ENCODE assay signal across 10 cellular contexts in the genomic region with DNA sequence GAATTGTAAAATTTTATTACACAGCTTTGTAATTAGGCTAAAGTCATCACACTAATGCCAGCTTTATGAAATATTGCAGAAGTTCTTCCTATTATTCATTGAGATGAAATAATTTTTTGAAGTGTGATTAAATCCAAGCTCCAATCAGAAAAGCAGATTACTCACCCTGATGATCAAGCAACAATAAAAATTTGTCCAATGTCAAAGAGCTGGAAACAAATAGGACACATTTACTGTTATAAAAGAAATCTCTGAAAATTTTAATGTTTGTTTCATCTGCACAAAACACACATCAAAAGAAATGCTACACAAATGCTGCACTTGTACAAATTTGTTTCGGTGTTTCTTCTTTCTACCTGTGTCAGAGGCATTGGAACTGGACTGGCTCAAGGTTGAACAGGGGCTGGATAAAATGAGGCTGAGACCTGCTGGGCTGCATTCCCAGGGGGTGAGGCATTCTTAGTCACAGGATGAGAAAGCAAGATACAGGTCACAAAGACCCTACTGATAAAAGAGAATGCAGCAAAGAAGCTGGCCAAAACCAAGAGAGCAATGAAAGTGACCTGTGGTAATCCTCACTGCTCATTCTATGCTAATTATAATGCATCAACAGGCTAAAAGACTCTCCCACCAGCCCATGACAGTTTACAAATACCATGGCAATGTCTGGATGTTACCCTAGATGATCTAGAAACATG.
DNase-seq lines count a peak whose midpoint lies in the region; ATAC-seq and TF ChIP-seq lines count a peak whose summit lies in the region.
"Had no signal": no experiment of that assay in that cellular context is flagged by ENCODE, and none has a peak within 500 bp of the region (broad histone marks: within the 10 kb centered on the region; RNA-seq: fewer than 3 reads in every experiment).

No MANE protein-coding gene starts in this region.

- no peaks in the 10 kb centered on the region for H3K27me3 Mint-ChIP-seq in activated naive CD4-positive, alpha-beta T cell treated with anti-CD3 and anti-CD28 coated beads for 36 hours (ENCODE audit: low read depth)

- no peaks in the 10 kb centered on the region for H3K9me3 ChIP-seq in SK-N-SH

- peaks cover 0 to 5% of the 10 kb centered on the region in 2 experiments; a peak in 1 of 4 replicates for H3K4me1 ChIP-seq in SK-N-SH (ENCODE audit: control insufficient read depth in 1 of 2, insufficient read depth in 2 of 2, low read depth in 1 of 2, low read length in 1 of 2)

- H3K4me3 Mint-ChIP-seq in activated naive CD4-positive, alpha-beta T cell treated with anti-CD3 and anti-CD28 coated beads for 36 hours, result no peak overlapping the region

- H4K20me1 ChIP-seq in SK-N-SH (ENCODE audit: insufficient read depth), result no peaks in the 10 kb centered on the region

- WGBS in SK-N-SH (ENCODE audit: low lambda C conversion rate), result 44% methylated on average over 1 of the region's 1 CpG

- H3K4me3 ChIP-seq in SK-N-SH (ENCODE audit: low read depth in 2 of 2, low read length in 1 of 2) (no peak overlapping the region), fibroblast of mammary gland (ENCODE audit: control insufficient read depth, low read depth, low read length) (no peak overlapping the region)

- TF ChIP-seq CTCF in SK-N-SH (IDR thresholded peaks at IDR 0.05) (no peak), fibroblast of mammary gland (conservative IDR thresholded peaks at IDR 0.05; ENCODE audit: control insufficient read depth, insufficient read depth, low read depth, low read length) (no peak)

- no peak for ATAC-seq in HG03196 (IDR thresholded peaks at IDR 0.05; ENCODE audit: unreplicated experiment)

- TF ChIP-seq EP300 in SK-N-SH (IDR thresholded peaks at IDR 0.05; ENCODE audit: borderline replicate concordance in 1 of 2, low read depth in 1 of 2, low read length in 1 of 2), result peak in 1 of 2 experiments; percentile 79; a peak in 2 of 4 replicates

- CTCF ChIA-PET in SK-N-SH (lab: Yijun Ruan, JAX), result no interaction called here
- CTCF ChIA-PET in activated naive CD4-positive, alpha-beta T cell treated with anti-CD3 and anti-CD28 coated beads for 36 hours (lab: Charles Lee), result no interaction called here

- no peak for TF ChIP-seq RAD21 in SK-N-SH (IDR thresholded peaks at IDR 0.05; ENCODE audit: low read length)

- no peak overlapping the region for H2AFZ ChIP-seq in SK-N-SH (ENCODE audit: low read depth)

- 0 out of 2 replicates have a peak overlapping the region, but pooled peaks have one; percentile 11 for H3K9ac ChIP-seq in SK-N-SH

- POLR2A ChIA-PET in SK-N-SH (lab: Yijun Ruan, JAX), result no interaction called here

- H3K9me2 ChIP-seq in SK-N-SH, result no peaks in the 10 kb centered on the region

- H3K36me3 ChIP-seq in SK-N-SH (replicated peaks in 1 of 2; ENCODE audit: control insufficient read depth in 1 of 2, insufficient read depth in 2 of 2, low read length in 1 of 2), result no peaks in the 10 kb centered on the region

- peak overlapping the region; percentile 10; the same call in 1 of the 2 replicates for H3K4me2 ChIP-seq in SK-N-SH

- DNase-seq in HCEC 1CT (peak; percentile 26), SK-N-SH (no peak), fibroblast of mammary gland (ENCODE audit: low read depth) (peak; percentile 65), pulmonary artery endothelial cell (ENCODE audit: low read depth, low spot score) (peak; percentile 1), GM03348 (ENCODE audit: low spot score) (no peak), DMS153 treated with DMSO at 0.1 percent for 48 hours (lab: John Stamatoyannopoulos, UW; ENCODE audit: unreplicated experiment) (no peak)
- DNase-seq in activated naive CD4-positive, alpha-beta T cell treated with anti-CD3 and anti-CD28 coated beads for 36 hours, result no peak
- DNase-seq: hypothalamus, NCI-H1105 treated with DMSO at 0.1 percent for 48 hours had no signal

- H3K4me1 Mint-ChIP-seq in activated naive CD4-positive, alpha-beta T cell treated with anti-CD3 and anti-CD28 coated beads for 36 hours (ENCODE audit: low read depth), result no peaks in the 10 kb centered on the region

- H3K27ac ChIP-seq in SK-N-SH (ENCODE audit: low read depth in 2 of 2, low read length in 1 of 2), result peak overlapping the region in 1 of 2 experiments; percentile 57; a peak in 2 of 4 replicates

- peaks cover 3% of the 10 kb centered on the region for H3F3A ChIP-seq in SK-N-SH (replicated peaks; ENCODE audit: insufficient read depth)

- no peaks in the 10 kb centered on the region for H3K27me3 ChIP-seq in SK-N-SH (ENCODE audit: insufficient read depth)

- H3K79me2 ChIP-seq in SK-N-SH (ENCODE audit: insufficient read depth), result no peaks in the 10 kb centered on the region

- no peaks in the 10 kb centered on the region for H3K9me3 Mint-ChIP-seq in activated naive CD4-positive, alpha-beta T cell treated with anti-CD3 and anti-CD28 coated beads for 36 hours

- no peak overlapping the region for H3K27ac Mint-ChIP-seq in activated naive CD4-positive, alpha-beta T cell treated with anti-CD3 and anti-CD28 coated beads for 36 hours

- intact Hi-C loops in activated naive CD4-positive, alpha-beta T cell treated with anti-CD3 and anti-CD28 coated beads for 36 hours (cut with micrococcal nuclease), result no loop called here

- no peaks in the 10 kb centered on the region for H3K36me3 Mint-ChIP-seq in activated naive CD4-positive, alpha-beta T cell treated with anti-CD3 and anti-CD28 coated beads for 36 hours (ENCODE audit: low read depth)

TF ChIP-seq in SK-N-SH, 30 proteins besides CTCF, POLR2A, EP300 and RAD21 (continues in another document):
- no peak for TF ChIP-seq ELF1 (IDR thresholded peaks at IDR 0.05)
- peak; percentile 81 for TF ChIP-seq NFIC (IDR thresholded peaks at IDR 0.05; ENCODE audit: borderline replicate concordance)
- TF ChIP-seq JUND (IDR thresholded peaks at IDR 0.05), result peak; percentile 85
- peak; percentile 93 for TF ChIP-seq FOSL2 (IDR thresholded peaks at IDR 0.05; ENCODE audit: borderline replicate concordance, low read depth)
- TF ChIP-seq MEF2A (IDR thresholded peaks at IDR 0.05; ENCODE audit: borderline replicate concordance, low read depth), result peak; percentile 39; the same call in 1 of the 2 replicates
- TF ChIP-seq POLR2AphosphoS5 (IDR thresholded peaks at IDR 0.05; ENCODE audit: low read depth, low read length), result no peak; the same call in 1 of the 2 replicates
- TF ChIP-seq EZH2phosphoT487 (IDR thresholded peaks at IDR 0.05; ENCODE audit: borderline replicate concordance, low read depth), result no peak
- TF ChIP-seq, protein P1, sequence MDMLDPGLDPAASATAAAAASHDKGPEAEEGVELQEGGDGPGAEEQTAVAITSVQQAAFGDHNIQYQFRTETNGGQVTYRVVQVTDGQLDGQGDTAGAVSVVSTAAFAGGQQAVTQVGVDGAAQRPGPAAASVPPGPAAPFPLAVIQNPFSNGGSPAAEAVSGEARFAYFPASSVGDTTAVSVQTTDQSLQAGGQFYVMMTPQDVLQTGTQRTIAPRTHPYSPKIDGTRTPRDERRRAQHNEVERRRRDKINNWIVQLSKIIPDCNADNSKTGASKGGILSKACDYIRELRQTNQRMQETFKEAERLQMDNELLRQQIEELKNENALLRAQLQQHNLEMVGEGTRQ (IDR thresholded peaks at IDR 0.05; ENCODE audit: borderline replicate concordance, low read depth, low read length), result no peak
- TF ChIP-seq GABPA (IDR thresholded peaks at IDR 0.05; ENCODE audit: low read depth), result no peak
- TF ChIP-seq SIN3A (IDR thresholded peaks at IDR 0.05; ENCODE audit: borderline replicate concordance, low read depth, low read length), result no peak
- TF ChIP-seq, protein P2, sequence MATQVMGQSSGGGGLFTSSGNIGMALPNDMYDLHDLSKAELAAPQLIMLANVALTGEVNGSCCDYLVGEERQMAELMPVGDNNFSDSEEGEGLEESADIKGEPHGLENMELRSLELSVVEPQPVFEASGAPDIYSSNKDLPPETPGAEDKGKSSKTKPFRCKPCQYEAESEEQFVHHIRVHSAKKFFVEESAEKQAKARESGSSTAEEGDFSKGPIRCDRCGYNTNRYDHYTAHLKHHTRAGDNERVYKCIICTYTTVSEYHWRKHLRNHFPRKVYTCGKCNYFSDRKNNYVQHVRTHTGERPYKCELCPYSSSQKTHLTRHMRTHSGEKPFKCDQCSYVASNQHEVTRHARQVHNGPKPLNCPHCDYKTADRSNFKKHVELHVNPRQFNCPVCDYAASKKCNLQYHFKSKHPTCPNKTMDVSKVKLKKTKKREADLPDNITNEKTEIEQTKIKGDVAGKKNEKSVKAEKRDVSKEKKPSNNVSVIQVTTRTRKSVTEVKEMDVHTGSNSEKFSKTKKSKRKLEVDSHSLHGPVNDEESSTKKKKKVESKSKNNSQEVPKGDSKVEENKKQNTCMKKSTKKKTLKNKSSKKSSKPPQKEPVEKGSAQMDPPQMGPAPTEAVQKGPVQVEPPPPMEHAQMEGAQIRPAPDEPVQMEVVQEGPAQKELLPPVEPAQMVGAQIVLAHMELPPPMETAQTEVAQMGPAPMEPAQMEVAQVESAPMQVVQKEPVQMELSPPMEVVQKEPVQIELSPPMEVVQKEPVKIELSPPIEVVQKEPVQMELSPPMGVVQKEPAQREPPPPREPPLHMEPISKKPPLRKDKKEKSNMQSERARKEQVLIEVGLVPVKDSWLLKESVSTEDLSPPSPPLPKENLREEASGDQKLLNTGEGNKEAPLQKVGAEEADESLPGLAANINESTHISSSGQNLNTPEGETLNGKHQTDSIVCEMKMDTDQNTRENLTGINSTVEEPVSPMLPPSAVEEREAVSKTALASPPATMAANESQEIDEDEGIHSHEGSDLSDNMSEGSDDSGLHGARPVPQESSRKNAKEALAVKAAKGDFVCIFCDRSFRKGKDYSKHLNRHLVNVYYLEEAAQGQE (IDR thresholded peaks at IDR 0.05; ENCODE audit: low read depth, low read length), result no peak
- no peak for TF ChIP-seq SMC3 (IDR thresholded peaks at IDR 0.05; ENCODE audit: low read depth, low read length)
- TF ChIP-seq, protein P3, sequence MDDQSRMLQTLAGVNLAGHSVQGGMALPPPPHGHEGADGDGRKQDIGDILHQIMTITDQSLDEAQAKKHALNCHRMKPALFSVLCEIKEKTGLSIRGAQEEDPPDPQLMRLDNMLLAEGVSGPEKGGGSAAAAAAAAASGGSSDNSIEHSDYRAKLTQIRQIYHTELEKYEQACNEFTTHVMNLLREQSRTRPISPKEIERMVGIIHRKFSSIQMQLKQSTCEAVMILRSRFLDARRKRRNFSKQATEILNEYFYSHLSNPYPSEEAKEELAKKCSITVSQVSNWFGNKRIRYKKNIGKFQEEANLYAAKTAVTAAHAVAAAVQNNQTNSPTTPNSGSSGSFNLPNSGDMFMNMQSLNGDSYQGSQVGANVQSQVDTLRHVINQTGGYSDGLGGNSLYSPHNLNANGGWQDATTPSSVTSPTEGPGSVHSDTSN (IDR thresholded peaks at IDR 0.05), result peak; percentile 50
- no peak for TF ChIP-seq TAF1 (IDR thresholded peaks at IDR 0.05; ENCODE audit: borderline replicate concordance, low read depth, low read length)
- TF ChIP-seq NRF1 (IDR thresholded peaks at IDR 0.05; ENCODE audit: low read depth, low read length), result no peak
- peak; percentile 83 for TF ChIP-seq TCF12 (IDR thresholded peaks at IDR 0.05)
- no peak for TF ChIP-seq RCOR1 (IDR thresholded peaks at IDR 0.05; ENCODE audit: low read length)
- TF ChIP-seq GATA2 (CRISPR knock-in tag; IDR thresholded peaks at IDR 0.05), result no peak
- peak; percentile 51; the same call in 1 of the 2 replicates for TF ChIP-seq FOXM1 (IDR thresholded peaks at IDR 0.05; ENCODE audit: low read depth)

Comparison
In these comparisons a context has a peak if more than half of its experiments do, and no peak if none do; other contexts are left out.
1. DNase-seq: peak in HCEC 1CT (single experiment), fibroblast of mammary gland (single experiment) and pulmonary artery endothelial cell (single experiment); none in SK-N-SH (single experiment), GM03348 (single experiment), activated naive CD4-positive, alpha-beta T cell treated with anti-CD3 and anti-CD28 coated beads for 36 hours (single experiment) and DMS153 treated with DMSO at 0.1 percent for 48 hours (single experiment).